ENCODE assay signal across 21 cellular contexts in genomic region chr4:121790976-121791375, GRCh38. TPM values are rescaled to one million over a fixed set of nuclear protein-coding genes. Genes with fewer than 3 reads are reported as not detected.
"Had no signal": no experiment of that assay in that cellular context is flagged by ENCODE, and none has a peak within 500 bp of the region (broad histone marks: within the 10 kb centered on the region; RNA-seq: fewer than 3 reads in every experiment).

No MANE protein-coding gene starts in this region.

- H3K36me3 ChIP-seq: gastrocnemius medialis, heart right ventricle, pancreas, thyroid gland, vagina had no signal

- H3K27ac Mint-ChIP-seq: activated CD4-positive, alpha-beta memory T cell treated with anti-CD3 and anti-CD28 coated beads for 36 hours; activated naive CD8-positive, alpha-beta T cell; stimulated activated effector memory CD8-positive, alpha-beta T cell treated with anti-CD3 and anti-CD28 coated beads, Interleukin-12 subunit alpha, Interleukin-12 subunit beta, amount 100 ng/mL, for 72 hours had no signal

- H3K9me3 Mint-ChIP-seq: activated CD4-positive, alpha-beta memory T cell treated with anti-CD3 and anti-CD28 coated beads for 36 hours; activated T-cell treated with anti-CD3 and anti-CD28 coated beads, Interleukin-2, amount 50 U/mL, for 4 hours; neural crest cell; stimulated activated effector memory CD8-positive, alpha-beta T cell treated with anti-CD3 and anti-CD28 coated beads, Interleukin-12 subunit alpha, Interleukin-12 subunit beta, amount 100 ng/mL, for 72 hours had no signal

- H3K4me3 ChIP-seq: gastrocnemius medialis, heart right ventricle, pancreas, smooth muscle cell, thyroid gland, vagina had no signal

- H3K4me1 ChIP-seq: gastrocnemius medialis, heart right ventricle, pancreas, thyroid gland, vagina had no signal

- H3K27me3 ChIP-seq: pancreas, thyroid gland, vagina had no signal

- H3K27ac ChIP-seq: gastrocnemius medialis, heart right ventricle, pancreas, thyroid gland, vagina had no signal

- DNase-seq: activated CD4-positive, alpha-beta memory T cell treated with anti-CD3 and anti-CD28 coated beads for 36 hours; activated CD4-positive, CD25-positive, alpha-beta regulatory T cell treated with anti-CD3 and anti-CD28 coated beads, Interleukin-2, amount 50 U/mL, for 72 hours; activated effector memory CD4-positive, alpha-beta T cell treated with anti-CD3 and anti-CD28 coated beads, Interleukin-2, amount 50 U/mL, for 16 hours; activated T-cell treated with anti-CD3 and anti-CD28 coated beads, Interleukin-2, amount 50 U/mL, for 4 hours; amygdala; gastrocnemius medialis; heart right ventricle; kidney; pancreas; retina; thyroid gland had no signal

- H3K9me3 ChIP-seq: gastrocnemius medialis, heart right ventricle, pancreas, thyroid gland, vagina had no signal

- FAIRE-seq: bronchial epithelial cell, kidney, pancreas, TTC549 had no signal

- H3K4me3 Mint-ChIP-seq: activated CD4-positive, alpha-beta memory T cell treated with anti-CD3 and anti-CD28 coated beads for 36 hours; activated naive CD8-positive, alpha-beta T cell; activated T-cell treated with anti-CD3 and anti-CD28 coated beads, Interleukin-2, amount 50 U/mL, for 4 hours; neural crest cell; stimulated activated effector memory CD8-positive, alpha-beta T cell treated with anti-CD3 and anti-CD28 coated beads, Interleukin-12 subunit alpha, Interleukin-12 subunit beta, amount 100 ng/mL, for 72 hours had no signal

- ATAC-seq: activated T-cell treated with anti-CD3 and anti-CD28 coated beads, Interleukin-2, amount 50 U/mL, for 4 hours; gastrocnemius medialis; heart right ventricle; pancreas; stimulated activated effector memory CD8-positive, alpha-beta T cell treated with anti-CD3 and anti-CD28 coated beads, Interleukin-12 subunit alpha, Interleukin-12 subunit beta, amount 100 ng/mL, for 72 hours had no signal

- H3K36me3 Mint-ChIP-seq: activated CD4-positive, alpha-beta memory T cell treated with anti-CD3 and anti-CD28 coated beads for 36 hours; activated naive CD8-positive, alpha-beta T cell; stimulated activated effector memory CD8-positive, alpha-beta T cell treated with anti-CD3 and anti-CD28 coated beads, Interleukin-12 subunit alpha, Interleukin-12 subunit beta, amount 100 ng/mL, for 72 hours had no signal

RNA-seq across cellular contexts. Expression of gene SMIM43, which starts 26.0 kb away (rescaled TPM):
- total RNA-seq: activated CD4-positive, alpha-beta memory T cell treated with anti-CD3 and anti-CD28 coated beads for 36 hours; activated T-cell treated with anti-CD3 and anti-CD28 coated beads, Interleukin-2, amount 50 U/mL, for 4 hours; gastrocnemius medialis; kidney; liver; mesenteric fat pad; pancreas; smooth muscle cell; T-helper 1 cell treated with Interleukin-12 subunit alpha and Interleukin-12 subunit beta and Interleukin-4 antibody, amounts not matched to agents 30 ng/mL and 1 ng/mL, for 36 hours; thyroid gland; vagina had no signal
- polyA plus RNA-seq: liver, smooth muscle cell had no signal
